In the genomic region with DNA sequence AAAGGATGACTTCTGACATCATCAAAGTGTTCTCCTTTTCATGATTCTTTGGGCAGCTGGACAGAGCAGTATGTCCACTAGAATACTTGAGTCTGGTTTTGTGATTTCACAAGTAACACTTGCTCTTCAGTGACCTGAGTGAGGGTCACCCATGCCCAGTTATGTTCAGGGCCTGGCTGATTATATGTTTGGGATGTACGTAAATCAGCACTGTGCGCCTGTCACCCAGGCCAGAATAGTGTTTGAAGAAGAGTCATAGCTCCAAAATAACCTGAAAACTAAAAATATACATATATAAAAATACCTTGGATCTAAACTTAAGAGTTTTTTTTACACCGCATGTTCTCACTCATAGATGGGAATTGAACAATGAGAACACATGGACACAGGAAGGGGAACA, we compare ENCODE assay signal across 21 cellular contexts. TPM values are rescaled to one million over a fixed set of nuclear protein-coding genes. Genes with fewer than 3 reads are reported as not detected.
A peak's percentile ranks its signal among the peaks of the same experiment; 100 is the strongest.
DNase-seq lines count a peak whose midpoint lies in the region; ATAC-seq and TF ChIP-seq lines count a peak whose summit lies in the region.
"Had no signal": no experiment of that assay in that cellular context is flagged by ENCODE, and none has a peak within 500 bp of the region (broad histone marks: within the 10 kb centered on the region; RNA-seq: fewer than 3 reads in every experiment).

No MANE protein-coding gene starts in this region.

- H3K27me3 Mint-ChIP-seq in WTC11 (ENCODE audit: low read depth) = no peaks in the 10 kb centered on the region
- peaks cover 4% of the 10 kb centered on the region for H3K27me3 Mint-ChIP-seq in activated CD8-positive, alpha-beta memory T cell treated with anti-CD3 and anti-CD28 coated beads, Interleukin-2, amount 10 ng/mL, durations not matched to agents 7 days and 5 days
- H3K27me3 Mint-ChIP-seq: CD8-positive, alpha-beta memory T cell; T-helper 17 cell had no signal

- BruUV-seq in A673 (replicated peaks; lab: Mats Ljungman, UMichigan) = no TSS peak

- no peaks in the 10 kb centered on the region for H3K9me3 ChIP-seq in A673 (ENCODE audit: low read depth, low read length, poor library complexity, severe bottlenecking)
- H3K9me3 ChIP-seq in iPS-20b (ENCODE audit: insufficient read depth, low read depth, low read length) = no peaks in the 10 kb centered on the region
- H3K9me3 ChIP-seq: heart right ventricle, neutrophil, right atrium auricular region had no signal

- intact Hi-C loops in A673 (cut with micrococcal nuclease; ENCODE audit: unreplicated experiment) = no loop called here

- H3K27me3 ChIP-seq in A673 (replicated peaks; ENCODE audit: insufficient read depth, low read depth, low read length, poor library complexity) (no peaks in the 10 kb centered on the region), iPS-20b (ENCODE audit: insufficient read depth, low read length) (no peaks in the 10 kb centered on the region; the same call in 1 of the 2 replicates)
- H3K27me3 ChIP-seq: cardiac muscle cell, heart right ventricle, right atrium auricular region had no signal

- H3K27ac Mint-ChIP-seq in WTC11 = peak overlapping the region; percentile 3; the same call in 1 of the 2 replicates
- H3K27ac Mint-ChIP-seq in activated CD8-positive, alpha-beta memory T cell treated with anti-CD3 and anti-CD28 coated beads, Interleukin-2, amount 10 ng/mL, durations not matched to agents 7 days and 5 days = no peak overlapping the region
- H3K27ac Mint-ChIP-seq: activated CD8-positive, alpha-beta T cell treated with anti-CD3 and anti-CD28 coated beads, Interleukin-2, amount 10 ng/mL, durations not matched to agents 7 days and 5 days; mesothelial cell of epicardium; T-helper 17 cell had no signal

- peak overlapping the region; percentile 47; the same call in 1 of the 2 replicates for H3K9ac ChIP-seq in iPS-20b (ENCODE audit: low read depth, low read length)

- ATAC-seq in WTC11 (no peak), GM19397 (IDR thresholded peaks at IDR 0.05; ENCODE audit: unreplicated experiment) (no peak)
- ATAC-seq in activated CD8-positive, alpha-beta memory T cell treated with anti-CD3 and anti-CD28 coated beads, Interleukin-2, amount 10 ng/mL, durations not matched to agents 7 days and 5 days = no peak
- ATAC-seq: activated CD8-positive, alpha-beta T cell treated with anti-CD3 and anti-CD28 coated beads, Interleukin-2, amount 10 ng/mL, durations not matched to agents 7 days and 5 days; heart right ventricle; Right ventricle myocardium inferior; T-helper 17 cell had no signal

- peaks cover 7% of the 10 kb centered on the region for H3K36me3 Mint-ChIP-seq in WTC11
- peaks cover 11% of the 10 kb centered on the region for H3K36me3 Mint-ChIP-seq in activated CD8-positive, alpha-beta memory T cell treated with anti-CD3 and anti-CD28 coated beads, Interleukin-2, amount 10 ng/mL, durations not matched to agents 7 days and 5 days

- H3K27ac ChIP-seq in A673 (ENCODE audit: low read depth, low read length, poor library complexity, severe bottlenecking) (peak overlapping the region; percentile 34), iPS-20b (ENCODE audit: low read length) (no peak overlapping the region)
- H3K27ac ChIP-seq: cardiac muscle cell, heart right ventricle, neutrophil, right atrium auricular region had no signal

- no peak for TF ChIP-seq CTCF in A673 (conservative IDR thresholded peaks at IDR 0.05; ENCODE audit: low read depth, low read length)
- no peak for TF ChIP-seq CTCF in HFF-Myc (IDR thresholded peaks at IDR 0.05; ENCODE audit: low read depth, low read length, missing control alignments)
- no peak for TF ChIP-seq CTCF in WTC11 (IDR thresholded peaks at IDR 0.05)

- CTCF ChIA-PET in A673 (lab: Charles Lee) = no interaction called here
- CTCF ChIA-PET in WTC11 (lab: Charles Lee) = no interaction called here
- CTCF ChIA-PET in activated CD8-positive, alpha-beta memory T cell treated with anti-CD3 and anti-CD28 coated beads, Interleukin-2, amount 10 ng/mL, durations not matched to agents 7 days and 5 days (lab: Charles Lee) = interaction anchor here (0.6 kb wide), 1 partner anchor 347 kb away, joined by 3 read pairs; no protein-coding TSS in a partner anchor

- peak overlapping the region; percentile 27 for H3K4me3 Mint-ChIP-seq in WTC11
- no peak overlapping the region for H3K4me3 Mint-ChIP-seq in activated CD8-positive, alpha-beta memory T cell treated with anti-CD3 and anti-CD28 coated beads, Interleukin-2, amount 10 ng/mL, durations not matched to agents 7 days and 5 days
- H3K4me3 Mint-ChIP-seq: activated CD8-positive, alpha-beta T cell treated with anti-CD3 and anti-CD28 coated beads, Interleukin-2, amount 10 ng/mL, durations not matched to agents 7 days and 5 days; mesothelial cell of epicardium; T-helper 17 cell had no signal

- no peaks in the 10 kb centered on the region for H3K9me3 Mint-ChIP-seq in WTC11
- no peaks in the 10 kb centered on the region for H3K9me3 Mint-ChIP-seq in activated CD8-positive, alpha-beta memory T cell treated with anti-CD3 and anti-CD28 coated beads, Interleukin-2, amount 10 ng/mL, durations not matched to agents 7 days and 5 days (ENCODE audit: low read depth)
- H3K9me3 Mint-ChIP-seq: CD8-positive, alpha-beta memory T cell; mesothelial cell of epicardium had no signal

- DNase-seq in A673 (ENCODE audit: low spot score) = no peak
- no peak for DNase-seq in HFF-Myc (ENCODE audit: extremely low read depth, low read depth)
- DNase-seq in WTC11 (ENCODE audit: low spot score) = no peak
- DNase-seq in activated CD8-positive, alpha-beta memory T cell treated with anti-CD3 and anti-CD28 coated beads, Interleukin-2, amount 10 ng/mL, durations not matched to agents 7 days and 5 days = no peak
- DNase-seq in COLO668 (lab: John Stamatoyannopoulos, UW; ENCODE audit: unreplicated experiment) = no peak
- DNase-seq in activated effector memory CD4-positive, alpha-beta T cell treated with Interleukin-2 at 50 U/mL for 16 hours = no peak
- DNase-seq: ACHN; activated CD8-positive, alpha-beta T cell treated with anti-CD3 and anti-CD28 coated beads, Interleukin-2, amount 10 ng/mL, durations not matched to agents 7 days and 5 days; CD8-positive, alpha-beta memory T cell; heart right ventricle; NCI-H1436; NCI-H226; stimulated activated naive CD4-positive, alpha-beta T cell; T-helper 17 cell had no signal

- POLR2A ChIA-PET in A673 (lab: Charles Lee; ENCODE audit: low non-redundant PET) = no interaction called here
- POLR2A ChIA-PET in WTC11 (lab: Charles Lee) = no interaction called here

- H3K4me1 Mint-ChIP-seq in WTC11 = peaks cover 57% of the 10 kb centered on the region
- H3K4me1 Mint-ChIP-seq in activated CD8-positive, alpha-beta memory T cell treated with anti-CD3 and anti-CD28 coated beads, Interleukin-2, amount 10 ng/mL, durations not matched to agents 7 days and 5 days = peaks cover 26% of the 10 kb centered on the region

- H3K4me3 ChIP-seq in A673 (ENCODE audit: low read depth, low read length, poor library complexity, severe bottlenecking) (no peak overlapping the region), HFF-Myc (replicated peaks; ENCODE audit: low read depth, low read length) (peak overlapping the region; percentile 20; the same call in 1 of the 2 replicates), iPS-20b (ENCODE audit: low read length) (peak overlapping the region; percentile 94)
- H3K4me3 ChIP-seq: cardiac muscle cell, heart right ventricle, right atrium auricular region had no signal

- H3K36me3 ChIP-seq in A673 (ENCODE audit: insufficient read depth, low read length, poor library complexity, severe bottlenecking) (no peaks in the 10 kb centered on the region), iPS-20b (ENCODE audit: insufficient read depth, low read depth, low read length) (peaks cover 26% of the 10 kb centered on the region)
- H3K36me3 ChIP-seq: cardiac muscle cell, neutrophil, right atrium auricular region had no signal

- H3K4me1 ChIP-seq in A673 (ENCODE audit: insufficient read depth, low read length, poor library complexity, severe bottlenecking) = peaks cover 29% of the 10 kb centered on the region
- H3K4me1 ChIP-seq in iPS-20b (ENCODE audit: insufficient read depth, low read length) = peaks cover 19% of the 10 kb centered on the region; the same call in 1 of the 2 replicates

TF ChIP-seq in WTC11, 78 proteins besides CTCF, POLR2A, EP300 and RAD21 (continues in another document):
- TF ChIP-seq, protein P1, sequence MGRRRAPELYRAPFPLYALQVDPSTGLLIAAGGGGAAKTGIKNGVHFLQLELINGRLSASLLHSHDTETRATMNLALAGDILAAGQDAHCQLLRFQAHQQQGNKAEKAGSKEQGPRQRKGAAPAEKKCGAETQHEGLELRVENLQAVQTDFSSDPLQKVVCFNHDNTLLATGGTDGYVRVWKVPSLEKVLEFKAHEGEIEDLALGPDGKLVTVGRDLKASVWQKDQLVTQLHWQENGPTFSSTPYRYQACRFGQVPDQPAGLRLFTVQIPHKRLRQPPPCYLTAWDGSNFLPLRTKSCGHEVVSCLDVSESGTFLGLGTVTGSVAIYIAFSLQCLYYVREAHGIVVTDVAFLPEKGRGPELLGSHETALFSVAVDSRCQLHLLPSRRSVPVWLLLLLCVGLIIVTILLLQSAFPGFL (CRISPR knock-in tag; IDR thresholded peaks at IDR 0.05; ENCODE audit: borderline replicate concordance) = no peak
- no peak for TF ChIP-seq ELF4 (CRISPR knock-in tag; IDR thresholded peaks at IDR 0.05; ENCODE audit: low read depth)
- TF ChIP-seq, protein P2, sequence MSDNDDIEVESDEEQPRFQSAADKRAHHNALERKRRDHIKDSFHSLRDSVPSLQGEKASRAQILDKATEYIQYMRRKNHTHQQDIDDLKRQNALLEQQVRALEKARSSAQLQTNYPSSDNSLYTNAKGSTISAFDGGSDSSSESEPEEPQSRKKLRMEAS (CRISPR knock-in tag; IDR thresholded peaks at IDR 0.05) = no peak

RNA-seq across cellular contexts. Expression of gene BICD1, which starts 3.8 kb away (rescaled TPM):
- total RNA-seq in A673 (2021) (45.4 and 50.2 TPM in 2 replicates), WTC11 (2021) (56.7 to 69.4 TPM (median 58.4 TPM) in 3 replicates)
- total RNA-seq in activated CD8-positive, alpha-beta memory T cell treated with anti-CD3 and anti-CD28 coated beads, Interleukin-2, amount 10 ng/mL, durations not matched to agents 7 days and 5 days = 10 to 100 TPM; 20.0 to 22.6 TPM
